10 cellular contexts compared by ENCODE assay signal in genomic region chr7:47314728-47315601, GRCh38.
A peak's percentile ranks its signal among the peaks of the same experiment; 100 is the strongest.
DNase-seq lines count a peak whose midpoint lies in the region; FAIRE-seq and TF ChIP-seq lines count a peak whose summit lies in the region.
"Had no signal": no experiment of that assay in that cellular context is flagged by ENCODE, and none has a peak within 500 bp of the region (broad histone marks: within the 10 kb centered on the region; RNA-seq: fewer than 3 reads in every experiment).

No MANE protein-coding gene starts in this region.

- H3K4me2 ChIP-seq in astrocyte (ENCODE audit: low read length), result peak overlapping the region; percentile 75

- H3K79me2 ChIP-seq in astrocyte (ENCODE audit: insufficient read depth, low read length), result peaks cover 25% of the 10 kb centered on the region

- peaks cover 13% of the 10 kb centered on the region for H3K36me3 ChIP-seq in astrocyte (ENCODE audit: insufficient read depth, low read length)
- H3K36me3 ChIP-seq in right atrium auricular region, result peaks cover 6% of the 10 kb centered on the region
- peaks cover 0 to 3% (median 0%) of the 10 kb centered on the region in 4 donors for H3K36me3 ChIP-seq in sigmoid colon

- TF ChIP-seq CTCF in astrocyte (IDR thresholded peaks at IDR 0.05; ENCODE audit: insufficient read depth, low read depth, low read length) (no peak), right atrium auricular region (IDR thresholded peaks at IDR 0.05) (no peak), sigmoid colon (IDR thresholded peaks at IDR 0.05) (no peak)

- H3K4me1 Mint-ChIP-seq in astrocyte (ENCODE audit: low read depth, unreplicated experiment), result peaks cover 42% of the 10 kb centered on the region
- H3K4me1 Mint-ChIP-seq: CD8-positive, alpha-beta memory T cell had no signal

- H3K36me3 Mint-ChIP-seq in astrocyte (ENCODE audit: low read depth, unreplicated experiment), result peaks cover 41% of the 10 kb centered on the region
- H3K36me3 Mint-ChIP-seq: CD8-positive, alpha-beta memory T cell had no signal

- WGBS in sigmoid colon, 2 donors, result 78 to 80% methylated on average over 29 of the region's 29 CpGs

- H4K20me1 ChIP-seq in astrocyte (ENCODE audit: insufficient read depth, low read length), result peaks cover 44% of the 10 kb centered on the region

- intact Hi-C loops in sigmoid colon (cut with DNase I), result no loop called here

- DNase-seq in COLO829 (ENCODE audit: low spot score), result peak; percentile 89
- DNase-seq in astrocyte (ENCODE audit: low read depth), result peak; percentile 89
- peak; percentile 58 for DNase-seq in right atrium auricular region (ENCODE audit: low spot score)
- peak; percentile 72 for DNase-seq in sigmoid colon
- DNase-seq in NCI-H2171 treated with DMSO at 0.1 percent for 48 hours (lab: John Stamatoyannopoulos, UW), result no peak
- DNase-seq in NCI-H510A (lab: John Stamatoyannopoulos, UW), result no peak
- no peak for DNase-seq in DMS79 treated with DMSO at 0.1 percent for 48 hours (lab: John Stamatoyannopoulos, UW)
- DNase-seq in NCI-H2171 (lab: John Stamatoyannopoulos, UW), result no peak
- DNase-seq: CD8-positive, alpha-beta memory T cell; SW 1271 had no signal

- no peak for TF ChIP-seq POLR2A in sigmoid colon (IDR thresholded peaks at IDR 0.05)

- H3K27ac Mint-ChIP-seq in astrocyte (ENCODE audit: unreplicated experiment), result peak overlapping the region; percentile 82
- H3K27ac Mint-ChIP-seq: CD8-positive, alpha-beta memory T cell had no signal

- H3K9me3 ChIP-seq in astrocyte (ENCODE audit: insufficient read depth, low read depth, low read length) (no peaks in the 10 kb centered on the region), right atrium auricular region (no peaks in the 10 kb centered on the region), sigmoid colon (no peaks in the 10 kb centered on the region)

- no peaks in the 10 kb centered on the region for H3K9me3 Mint-ChIP-seq in astrocyte (ENCODE audit: unreplicated experiment)

- H3K27me3 ChIP-seq in astrocyte (ENCODE audit: insufficient read depth, low read length), result no peaks in the 10 kb centered on the region
- no peaks in the 10 kb centered on the region for H3K27me3 ChIP-seq in right atrium auricular region
- no peaks in the 10 kb centered on the region for H3K27me3 ChIP-seq in sigmoid colon

- H3K27ac ChIP-seq in astrocyte (ENCODE audit: low read depth, low read length) (peak overlapping the region; percentile 54), right atrium auricular region (peak overlapping the region; percentile 76 to 91), sigmoid colon (peak overlapping the region; percentile 43 to 77 (median 74))

- no peak for FAIRE-seq in astrocyte (lab: Jason Lieb, UNC)

- TF ChIP-seq EP300 in sigmoid colon (IDR thresholded peaks at IDR 0.05), result no peak

- H3K4me1 ChIP-seq in astrocyte (ENCODE audit: insufficient read depth, low read length), result peaks cover 17% of the 10 kb centered on the region
- H3K4me1 ChIP-seq in right atrium auricular region, result peaks cover 0 to 58% of the 10 kb centered on the region in 2 donors
- H3K4me1 ChIP-seq in sigmoid colon, result peaks cover 0 to 28% (median 27%) of the 10 kb centered on the region in 4 donors

- no peaks in the 10 kb centered on the region for H3K27me3 Mint-ChIP-seq in astrocyte (ENCODE audit: low read depth, unreplicated experiment)
- H3K27me3 Mint-ChIP-seq: CD8-positive, alpha-beta memory T cell had no signal

- H3K4me3 ChIP-seq in astrocyte (ENCODE audit: insufficient read depth, low read depth, low read length), result no peak overlapping the region
- peak overlapping the region in 1 of 2 donors; percentile 24 for H3K4me3 ChIP-seq in right atrium auricular region
- H3K4me3 ChIP-seq in sigmoid colon, result peak overlapping the region in 3 of 4 donors; percentile 6 to 27 (median 22)

- H2AFZ ChIP-seq in astrocyte (ENCODE audit: low read depth, low read length), result peak overlapping the region; percentile 6

- peak overlapping the region; percentile 61 for H3K9ac ChIP-seq in astrocyte (ENCODE audit: low read length)

- H3K4me3 Mint-ChIP-seq in astrocyte (ENCODE audit: unreplicated experiment), result no peak overlapping the region
- H3K4me3 Mint-ChIP-seq: CD8-positive, alpha-beta memory T cell had no signal

Comparison
In these comparisons a context has a peak if more than half of its experiments do, and no peak if none do; other contexts are left out.
1. DNase-seq: peak in COLO829 (single experiment), astrocyte (single experiment), right atrium auricular region (single experiment) and sigmoid colon (single experiment); none in NCI-H2171 treated with DMSO at 0.1 percent for 48 hours (single experiment), NCI-H510A (single experiment), DMS79 treated with DMSO at 0.1 percent for 48 hours (single experiment) and NCI-H2171 (single experiment).
2. Peak in every context shown above with its lines, with median percentiles within 50 percentile points of each other: H3K27ac ChIP-seq.